30 cellular contexts compared by ENCODE assay signal in the genomic region with DNA sequence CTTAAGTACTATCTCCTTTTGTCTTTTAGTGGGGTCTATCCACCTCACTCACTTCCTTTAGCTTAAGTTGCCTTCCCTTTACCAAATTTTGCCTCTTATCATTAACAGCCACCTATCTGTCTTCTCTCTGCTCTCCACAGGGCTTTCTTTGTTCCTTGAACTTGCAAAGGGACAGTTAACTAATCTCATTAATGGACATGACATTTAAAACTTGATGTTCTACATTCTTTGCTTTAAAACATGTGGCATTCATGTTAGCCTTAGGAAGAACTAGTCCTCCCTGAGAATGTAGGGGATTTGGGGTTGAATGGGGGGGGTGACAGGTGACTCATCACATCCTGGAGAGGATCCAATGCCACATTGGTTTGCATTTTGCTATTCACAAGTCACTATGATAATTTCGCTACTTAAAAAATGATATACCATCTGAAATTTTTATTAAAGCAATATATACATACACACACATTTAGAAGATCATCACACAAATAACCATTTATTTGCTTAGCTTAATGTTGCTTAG. TPM values are rescaled to one million over a fixed set of nuclear protein-coding genes. Genes with fewer than 3 reads are reported as not detected.
DNase-seq lines count a peak whose midpoint lies in the region; ATAC-seq, FAIRE-seq and TF ChIP-seq lines count a peak whose summit lies in the region.
"Had no signal": no experiment of that assay in that cellular context is flagged by ENCODE, and none has a peak within 500 bp of the region (broad histone marks: within the 10 kb centered on the region; RNA-seq: fewer than 3 reads in every experiment).

No MANE protein-coding gene starts in this region.

- intact Hi-C loops in PC-3 (cut with micrococcal nuclease): no loop called here

- BruUV-seq in PC-3 (replicated peaks; lab: Mats Ljungman, UMichigan): no TSS peak

- no peak for TF ChIP-seq CTCF in PC-3 (conservative IDR thresholded peaks at IDR 0.05; ENCODE audit: low read depth, low read length)

- no peaks in the 10 kb centered on the region for H3K4me1 ChIP-seq in PC-3 (ENCODE audit: insufficient read depth, low read length)
- H3K4me1 ChIP-seq: esophagus squamous epithelium, HAP-1, left lung, right lobe of liver had no signal

- no peak overlapping the region for H2AFZ ChIP-seq in PC-3 (ENCODE audit: low read length)

- DNase-seq in DMS53 (lab: John Stamatoyannopoulos, UW) (peak; percentile 11), DMS53 treated with DMSO at 0.1 percent for 48 hours (lab: John Stamatoyannopoulos, UW; ENCODE audit: unreplicated experiment) (no peak), RPMI7951 (ENCODE audit: low read depth) (peak; percentile 3), foreskin melanocyte (peak; percentile 35), NCI-H2196 treated with DMSO at 0.1 percent for 48 hours (lab: John Stamatoyannopoulos, UW; ENCODE audit: unreplicated experiment) (no peak), HTR-8/SVneo (ENCODE audit: insufficient read length, low spot score) (no peak), PC-3 (no peak)
- DNase-seq in activated CD4-positive, alpha-beta T cell treated with anti-CD3 and anti-CD28 coated beads for 4 hours: no peak
- DNase-seq: activated CD4-positive, alpha-beta T cell treated with anti-CD3 and anti-CD28 coated beads for 1 hour; activated effector memory CD4-positive, alpha-beta T cell treated with Interleukin-2 at 50 U/mL for 16 hours; activated naive CD8-positive, alpha-beta T cell treated with anti-CD3 and anti-CD28 coated beads for 36 hours; aorta; CD4-positive, CD25-positive, alpha-beta regulatory T cell; central memory CD4-positive, alpha-beta T cell; esophagus squamous epithelium; left lung; naive B cell; NCI-H146; NCI-H524 treated with DMSO at 0.1 percent for 48 hours; right lobe of liver; RPMI8226; stimulated activated naive B cell treated with anti-CD40 and anti-IgM and Interleukin-4, amounts not matched to agents 10 μg/mL and 1 μg/mL and 100 μg/mL, for 72 hours had no signal

- POLR2A ChIA-PET in PC-3 (lab: Charles Lee; ENCODE audit: unreplicated experiment): no interaction called here

- no peak for ATAC-seq in PC-3
- ATAC-seq: left lung; right lobe of liver; stimulated activated naive B cell treated with anti-CD40 and anti-IgM and Interleukin-4, amounts not matched to agents 10 μg/mL and 1 μg/mL and 100 μg/mL, for 72 hours had no signal

- H3K79me2 ChIP-seq in PC-3 (ENCODE audit: low read length): no peaks in the 10 kb centered on the region

- H3K4me2 ChIP-seq in PC-3 (ENCODE audit: low read length): no peak overlapping the region
- H3K4me2 ChIP-seq: KMS-11 had no signal

- H3K9me3 ChIP-seq in PC-3 (ENCODE audit: low read length): no peaks in the 10 kb centered on the region
- H3K9me3 ChIP-seq: esophagus squamous epithelium, HAP-1, left lung, neutrophil, right lobe of liver had no signal

- no peak overlapping the region for H3K9ac ChIP-seq in PC-3 (ENCODE audit: low read length)
- H3K9ac ChIP-seq: KMS-11 had no signal

- H4K20me1 ChIP-seq in PC-3 (ENCODE audit: low read length): no peaks in the 10 kb centered on the region

- H3F3A ChIP-seq in PC-3 (ENCODE audit: low read length, unreplicated experiment): no peaks in the 10 kb centered on the region

- H3K9me2 ChIP-seq in PC-3 (replicated peaks; ENCODE audit: low read length): no peaks in the 10 kb centered on the region

- H3K27ac ChIP-seq in PC-3 (ENCODE audit: low read length): no peak overlapping the region
- H3K27ac ChIP-seq: 22Rv1, esophagus squamous epithelium, KMS-11, left lung, neutrophil, right lobe of liver had no signal

- no peaks in the 10 kb centered on the region for H3K36me3 ChIP-seq in PC-3 (ENCODE audit: low read depth, low read length)
- H3K36me3 ChIP-seq: esophagus squamous epithelium, HAP-1, left lung, neutrophil, right lobe of liver had no signal

- FAIRE-seq in HTR-8/SVneo (lab: Jason Lieb, UNC): no peak
- FAIRE-seq: endometrium, frontal cortex, TTC549, urothelium cell line had no signal

- no peaks in the 10 kb centered on the region for H3K27me3 ChIP-seq in PC-3 (ENCODE audit: low read length)
- H3K27me3 ChIP-seq: esophagus squamous epithelium, left lung, neutrophil, right lobe of liver had no signal

- no peak overlapping the region for H3K4me3 ChIP-seq in PC-3 (ENCODE audit: low read length)
- H3K4me3 ChIP-seq: esophagus squamous epithelium, HAP-1, left lung, right lobe of liver had no signal

- CTCF ChIA-PET in PC-3 (lab: Charles Lee): no interaction called here

RNA-seq across cellular contexts. Expression of gene DMD, which starts 41.0 kb away (rescaled TPM):
- 2.0 and 2.1 TPM in 2 replicates for total RNA-seq in RPMI7951 (2014; rRNA removed; shearing (Covaris generic))
- total RNA-seq in PC-3 (2014; rRNA removed): not detected in 2 replicates

Comparison
In these comparisons a context has a peak if more than half of its experiments do, and no peak if none do; other contexts are left out.
1. DNase-seq: peak in DMS53 (single experiment), RPMI7951 (single experiment) and foreskin melanocyte (single experiment); none in DMS53 treated with DMSO at 0.1 percent for 48 hours (single experiment), NCI-H2196 treated with DMSO at 0.1 percent for 48 hours (single experiment), HTR-8/SVneo (single experiment), PC-3 (single experiment) and activated CD4-positive, alpha-beta T cell treated with anti-CD3 and anti-CD28 coated beads for 4 hours (0 of 2).